ENCODE assay signal across 14 cellular contexts in genomic region chr13:40619479-40619814, GRCh38. TPM values are rescaled to one million over a fixed set of nuclear protein-coding genes. Genes with fewer than 3 reads are reported as not detected.
DNase-seq lines count a peak whose midpoint lies in the region; ATAC-seq and TF ChIP-seq lines count a peak whose summit lies in the region.
"Had no signal": no experiment of that assay in that cellular context is flagged by ENCODE, and none has a peak within 500 bp of the region (broad histone marks: within the 10 kb centered on the region; RNA-seq: fewer than 3 reads in every experiment).

No MANE protein-coding gene starts in this region.

- H3K4me3 Mint-ChIP-seq in activated naive CD4-positive, alpha-beta T cell treated with anti-CD3 and anti-CD28 coated beads for 36 hours: no peak overlapping the region
- H3K4me3 Mint-ChIP-seq: natural killer cell had no signal

- H3K4me1 ChIP-seq in left lung: peaks cover 0 to 19% of the 10 kb centered on the region in 2 donors
- peaks cover 3 to 91% (median 62%) of the 10 kb centered on the region in 5 donors for H3K4me1 ChIP-seq in subcutaneous abdominal adipose tissue (ENCODE audit: control insufficient read depth in 5 of 5, insufficient read depth in 5 of 5, low read length in 5 of 5)

- intact Hi-C loops in activated naive CD4-positive, alpha-beta T cell treated with anti-CD3 and anti-CD28 coated beads for 36 hours (cut with micrococcal nuclease): no loop called here
- intact Hi-C loops in left lung (cut with DNase I): no loop called here

- H3K4me3 ChIP-seq in left lung: no peak overlapping the region
- H3K4me3 ChIP-seq in subcutaneous abdominal adipose tissue (ENCODE audit: low read depth in 1 of 5, low read length in 5 of 5): peak overlapping the region in 1 of 5 donors; percentile 22
- H3K4me3 ChIP-seq: hepatocyte had no signal

- CTCF ChIA-PET in activated naive CD4-positive, alpha-beta T cell treated with anti-CD3 and anti-CD28 coated beads for 36 hours (lab: Charles Lee): interaction anchor here (1.1 kb wide), 1 partner anchor 11 kb away, joined by 5 read pairs; no protein-coding TSS in a partner anchor

- no peaks in the 10 kb centered on the region for H3K27me3 ChIP-seq in left lung
- no peaks in the 10 kb centered on the region for H3K27me3 ChIP-seq in subcutaneous abdominal adipose tissue (ENCODE audit: control insufficient read depth in 5 of 5, insufficient read depth in 4 of 5, low read length in 5 of 5)
- H3K27me3 ChIP-seq: hepatocyte had no signal

- no peaks in the 10 kb centered on the region for H3K9me3 ChIP-seq in left lung
- H3K9me3 ChIP-seq in subcutaneous abdominal adipose tissue (ENCODE audit: control insufficient read depth in 5 of 5, low read length in 5 of 5): no peaks in the 10 kb centered on the region

- H3K27ac ChIP-seq in left lung: no peak overlapping the region
- H3K27ac ChIP-seq in subcutaneous abdominal adipose tissue (ENCODE audit: low read depth, low read length): peak overlapping the region; percentile 95
- H3K27ac ChIP-seq: hepatocyte had no signal

- peaks cover 14% of the 10 kb centered on the region for H3K36me3 Mint-ChIP-seq in activated naive CD4-positive, alpha-beta T cell treated with anti-CD3 and anti-CD28 coated beads for 36 hours (ENCODE audit: low read depth)
- H3K36me3 Mint-ChIP-seq in activated naive CD4-positive, alpha-beta T cell treated with anti-CD3 and anti-CD28 coated beads, Interleukin-2, amount 50 U/mL, for 72 hours: peaks cover 9 to 37% of the 10 kb centered on the region in 2 donors
- H3K36me3 Mint-ChIP-seq: natural killer cell had no signal

- no peak for TF ChIP-seq CTCF in left lung (IDR thresholded peaks at IDR 0.05)

- H3K9me3 Mint-ChIP-seq in activated naive CD4-positive, alpha-beta T cell treated with anti-CD3 and anti-CD28 coated beads for 36 hours: no peaks in the 10 kb centered on the region
- H3K9me3 Mint-ChIP-seq in activated naive CD4-positive, alpha-beta T cell treated with anti-CD3 and anti-CD28 coated beads, Interleukin-2, amount 50 U/mL, for 72 hours: peaks cover 0 to 10% of the 10 kb centered on the region in 2 donors
- H3K9me3 Mint-ChIP-seq: natural killer cell had no signal

- H3K36me3 ChIP-seq in left lung (no peaks in the 10 kb centered on the region), subcutaneous abdominal adipose tissue (ENCODE audit: control insufficient read depth in 5 of 5, insufficient read depth in 5 of 5, low read length in 5 of 5) (no peaks in the 10 kb centered on the region)

- H3K4me1 Mint-ChIP-seq in activated naive CD4-positive, alpha-beta T cell treated with anti-CD3 and anti-CD28 coated beads for 36 hours (ENCODE audit: low read depth): peaks cover 88% of the 10 kb centered on the region

- H3K9ac ChIP-seq in subcutaneous abdominal adipose tissue (ENCODE audit: low read length in 5 of 5): peak overlapping the region in 2 of 5 donors; percentile 43 to 56

- no peak for ATAC-seq in activated naive CD4-positive, alpha-beta T cell treated with anti-CD3 and anti-CD28 coated beads, Interleukin-2, amount 50 U/mL, for 72 hours
- ATAC-seq in left lung (peak; percentile 43), HG02973 (IDR thresholded peaks at IDR 0.05; ENCODE audit: unreplicated experiment) (no peak)
- ATAC-seq: esophagus mucosa, natural killer cell had no signal

- no peaks in the 10 kb centered on the region for H3K27me3 Mint-ChIP-seq in activated naive CD4-positive, alpha-beta T cell treated with anti-CD3 and anti-CD28 coated beads for 36 hours (ENCODE audit: low read depth)

- DNase-seq in activated naive CD4-positive, alpha-beta T cell treated with anti-CD3 and anti-CD28 coated beads for 36 hours: no peak
- DNase-seq in activated naive CD4-positive, alpha-beta T cell treated with Interleukin-2 at 50 U/mL for 16 hours: no peak
- no peak for DNase-seq in activated naive CD4-positive, alpha-beta T cell treated with anti-CD3 and anti-CD28 coated beads, Interleukin-2, amount 50 U/mL, for 72 hours (ENCODE audit: low spot score in 2 of 2)
- no peak for DNase-seq in left lung
- no peak for DNase-seq in HPDE6-E6E7 (ENCODE audit: extremely low spot score)
- no peak for DNase-seq in DMS53 treated with DMSO at 0.1 percent for 48 hours (lab: John Stamatoyannopoulos, UW; ENCODE audit: unreplicated experiment)
- DNase-seq: left cardiac atrium; natural killer cell; NCI-H2081; stimulated activated CD4-positive, alpha-beta T cell treated with anti-CD3 and anti-CD28 coated beads, Interleukin-4, amount 100 ng/mL, for 24 hours had no signal

- H3K27ac Mint-ChIP-seq in activated naive CD4-positive, alpha-beta T cell treated with anti-CD3 and anti-CD28 coated beads for 36 hours: peak overlapping the region; percentile 81
- peak overlapping the region; percentile 81 to 84 for H3K27ac Mint-ChIP-seq in activated naive CD4-positive, alpha-beta T cell treated with anti-CD3 and anti-CD28 coated beads, Interleukin-2, amount 50 U/mL, for 72 hours

RNA-seq across cellular contexts. Expression of gene FOXO1, which starts 47.0 kb away (rescaled TPM):
- 10 to 100 TPM; 30.9 to 32.1 TPM for total RNA-seq in activated naive CD4-positive, alpha-beta T cell treated with anti-CD3 and anti-CD28 coated beads for 36 hours
- total RNA-seq in activated naive CD4-positive, alpha-beta T cell treated with anti-CD3 and anti-CD28 coated beads, Interleukin-2, amount 50 U/mL, for 72 hours: 10 to 100 TPM; 40.4 to 57.8 TPM
- 10 to 100 TPM; 19.3 to 24.0 TPM for total RNA-seq in left lung
